In genomic region chr11:72208281-72208680, GRCh38 we compare ENCODE assay signal across 24 cellular contexts. TPM values are rescaled to one million over a fixed set of nuclear protein-coding genes. Genes with fewer than 3 reads are reported as not detected.
A peak's percentile ranks its signal among the peaks of the same experiment; 100 is the strongest.
DNase-seq lines count a peak whose midpoint lies in the region; ATAC-seq, FAIRE-seq and TF ChIP-seq lines count a peak whose summit lies in the region.
"Had no signal": no experiment of that assay in that cellular context is flagged by ENCODE, and none has a peak within 500 bp of the region (broad histone marks: within the 10 kb centered on the region; RNA-seq: fewer than 3 reads in every experiment).

No MANE protein-coding gene starts in this region.

- BruUV-seq in HepG2 (replicated peaks; lab: Mats Ljungman, UMichigan), result no TSS peak

- H3K27me3 Mint-ChIP-seq in activated CD4-positive, alpha-beta memory T cell treated with anti-CD3 and anti-CD28 coated beads, Interleukin-2, amount 10 ng/mL, durations not matched to agents 7 days and 5 days, result peaks cover 27% of the 10 kb centered on the region
- H3K27me3 Mint-ChIP-seq in activated CD4-positive, alpha-beta memory T cell treated with anti-CD3 and anti-CD28 coated beads for 36 hours, result peaks cover 12% of the 10 kb centered on the region

- no peak for FAIRE-seq in HepG2 (lab: Jason Lieb, UNC)
- FAIRE-seq: D721Med, G401.6, GM12892 had no signal

- H3K36me3 ChIP-seq in right lobe of liver, result no peaks in the 10 kb centered on the region
- no peaks in the 10 kb centered on the region for H3K36me3 ChIP-seq in HepG2 (replicated peaks in 1 of 2; ENCODE audit: control insufficient read depth in 1 of 2, insufficient read depth in 2 of 2, low read length in 2 of 2)
- no peaks in the 10 kb centered on the region for H3K36me3 ChIP-seq in neuronal stem cell (replicated peaks in 1 of 2; ENCODE audit: control insufficient read depth in 2 of 2, insufficient read depth in 2 of 2, low read length in 2 of 2)

- no peaks in the 10 kb centered on the region for H3K9me3 ChIP-seq in right lobe of liver
- no peaks in the 10 kb centered on the region for H3K9me3 ChIP-seq in HepG2 (ENCODE audit: low read length)
- peaks cover 0 to 3% of the 10 kb centered on the region in 2 donors for H3K9me3 ChIP-seq in neuronal stem cell (replicated peaks in 1 of 2; ENCODE audit: control insufficient read depth in 2 of 2, insufficient read depth in 1 of 2, low read depth in 1 of 2, low read length in 2 of 2)

- H4K20me1 ChIP-seq in HepG2 (ENCODE audit: insufficient read depth, low read length), result no peaks in the 10 kb centered on the region

- H3K4me1 ChIP-seq in right lobe of liver (no peaks in the 10 kb centered on the region), HepG2 (ENCODE audit: insufficient read depth, low read length) (no peaks in the 10 kb centered on the region), neuronal stem cell (ENCODE audit: control insufficient read depth in 2 of 2, insufficient read depth in 1 of 2, low read depth in 1 of 2, low read length in 2 of 2) (no peaks in the 10 kb centered on the region)

- no peak overlapping the region for H2BK120ac ChIP-seq in neuronal stem cell (ENCODE audit: low read depth, low read length)

- H2AFZ ChIP-seq in HepG2 (ENCODE audit: low read length), result no peak overlapping the region
- H2AFZ ChIP-seq in neuronal stem cell (ENCODE audit: low read length), result no peak overlapping the region

- H3K27me3 ChIP-seq in right lobe of liver (no peaks in the 10 kb centered on the region), HepG2 (ENCODE audit: control insufficient read depth in 1 of 2, insufficient read depth in 2 of 2, low read length in 2 of 2) (no peaks in the 10 kb centered on the region), neuronal stem cell (ENCODE audit: control insufficient read depth in 3 of 3, insufficient read depth in 3 of 3, low read depth in 1 of 3, low read length in 3 of 3) (peaks cover 0 to 5% (median 0%) of the 10 kb centered on the region in 3 experiments)

- H3K4me3 ChIP-seq in right lobe of liver (no peak overlapping the region), HepG2 (replicated peaks in 1 of 3; ENCODE audit: insufficient read depth in 1 of 3, low read depth in 2 of 3, low read length in 3 of 3) (no peak overlapping the region), neuronal stem cell (ENCODE audit: low read length in 2 of 2) (no peak overlapping the region)

- no peak overlapping the region for H2BK15ac ChIP-seq in neuronal stem cell (ENCODE audit: low read length)

- no peaks in the 10 kb centered on the region for H3K79me2 ChIP-seq in HepG2 (ENCODE audit: insufficient read depth, low read length)

- peak in 3 of 4 donors; percentile 34 to 48 (median 48) for ATAC-seq in right lobe of liver
- no peak for ATAC-seq in HepG2
- ATAC-seq in GM21381 (IDR thresholded peaks at IDR 0.05; ENCODE audit: unreplicated experiment), result no peak
- ATAC-seq: CD8-positive, alpha-beta T cell had no signal

- CTCF ChIA-PET in activated CD4-positive, alpha-beta memory T cell treated with anti-CD3 and anti-CD28 coated beads, Interleukin-2, amount 10 ng/mL, durations not matched to agents 7 days and 5 days (lab: Charles Lee), result interaction anchor here (1.4 kb wide), 1 partner anchor 64 kb away, joined by 3 read pairs; no protein-coding TSS in a partner anchor
- CTCF ChIA-PET in activated CD4-positive, alpha-beta memory T cell treated with anti-CD3 and anti-CD28 coated beads for 36 hours (lab: Charles Lee), result interaction anchor here (0.9 kb wide), 1 partner anchor 24 kb away, joined by 3 read pairs; no protein-coding TSS in a partner anchor
- CTCF ChIA-PET in HepG2 (lab: Yijun Ruan, JAX; ENCODE audit: low intra/inter-chr PET ratio, low total read pairs), result no interaction called here

- H3K23ac ChIP-seq in neuronal stem cell (ENCODE audit: low read depth, low read length, poor library complexity), result no peak overlapping the region

- H4K91ac ChIP-seq in neuronal stem cell (ENCODE audit: low read depth, low read length, poor library complexity), result no peak overlapping the region

- H3K9ac ChIP-seq in HepG2 (ENCODE audit: insufficient read depth, low read depth, low read length) (no peak overlapping the region), neuronal stem cell (ENCODE audit: low read depth, low read length, poor library complexity) (no peak overlapping the region)

- TF ChIP-seq CTCF in right lobe of liver (IDR thresholded peaks at IDR 0.05), result no peak
- TF ChIP-seq CTCF in HepG2 (CRISPR knock-in tag; IDR thresholded peaks at IDR 0.05), result no peak

- no peak overlapping the region for H3K18ac ChIP-seq in neuronal stem cell (ENCODE audit: low read length)

- no peak for TF ChIP-seq EP300 in HepG2 (IDR thresholded peaks at IDR 0.05; ENCODE audit: low read depth in 2 of 2, low read length in 2 of 2)
- no peak for TF ChIP-seq EP300 in HepG2 (CRISPR knock-in tag; IDR thresholded peaks at IDR 0.05; ENCODE audit: borderline replicate concordance)

- H2BK12ac ChIP-seq in neuronal stem cell (ENCODE audit: low read length), result no peak overlapping the region

- peak; percentile 1 for DNase-seq in activated CD4-positive, alpha-beta memory T cell treated with anti-CD3 and anti-CD28 coated beads, Interleukin-2, amount 10 ng/mL, durations not matched to agents 7 days and 5 days
- DNase-seq in activated CD4-positive, alpha-beta memory T cell treated with anti-CD3 and anti-CD28 coated beads for 36 hours, result no peak
- DNase-seq in right lobe of liver (no peak), HepG2 (ENCODE audit: low spot score) (no peak), neuronal stem cell (ENCODE audit: low spot score) (no peak), putamen (ENCODE audit: low spot score) (no peak), NCI-H1092 (lab: John Stamatoyannopoulos, UW) (no peak)
- DNase-seq: CD8-positive, alpha-beta T cell; COR-L47; DMS153; DMS79 treated with DMSO at 0.1 percent for 48 hours; EL; HCEC 1CT; HFFc6 had no signal

- POLR2A ChIA-PET in activated CD4-positive, alpha-beta memory T cell treated with anti-CD3 and anti-CD28 coated beads, Interleukin-2, amount 10 ng/mL, durations not matched to agents 7 days and 5 days (lab: Charles Lee), result no interaction called here
- POLR2A ChIA-PET in activated CD4-positive, alpha-beta memory T cell treated with anti-CD3 and anti-CD28 coated beads for 36 hours (lab: Charles Lee), result no interaction called here
- POLR2A ChIA-PET in HepG2 (lab: Yijun Ruan, JAX), result interaction anchor here (1.6 kb wide), 1 partner anchor 14 kb away, joined by 4 read pairs; no protein-coding TSS in a partner anchor

- H3K9me3 Mint-ChIP-seq in activated CD4-positive, alpha-beta memory T cell treated with anti-CD3 and anti-CD28 coated beads, Interleukin-2, amount 10 ng/mL, durations not matched to agents 7 days and 5 days, result peaks cover 13% of the 10 kb centered on the region
- H3K9me3 Mint-ChIP-seq in activated CD4-positive, alpha-beta memory T cell treated with anti-CD3 and anti-CD28 coated beads for 36 hours, result peaks cover 15% of the 10 kb centered on the region

- H3K4me3 Mint-ChIP-seq in activated CD4-positive, alpha-beta memory T cell treated with anti-CD3 and anti-CD28 coated beads, Interleukin-2, amount 10 ng/mL, durations not matched to agents 7 days and 5 days, result no peak overlapping the region
- no peak overlapping the region for H3K4me3 Mint-ChIP-seq in activated CD4-positive, alpha-beta memory T cell treated with anti-CD3 and anti-CD28 coated beads for 36 hours
- H3K4me3 Mint-ChIP-seq: CD8-positive, alpha-beta T cell; HFFc6 had no signal

- H2AK5ac ChIP-seq in neuronal stem cell (ENCODE audit: low read depth, low read length), result no peak overlapping the region

- TF ChIP-seq POLR2A in right lobe of liver (IDR thresholded peaks at IDR 0.05), result no peak
- TF ChIP-seq POLR2A in HepG2 (IDR thresholded peaks at IDR 0.05; ENCODE audit: insufficient read depth in 1 of 2, low read depth in 2 of 2, low read length in 2 of 2), result no peak

- in situ Hi-C loops in HepG2 (cut with HindIII; ENCODE audit: extremely low pct_ligation_motif_present, low pct_unique_long_range_greater_than_20kb), result no loop called here

- no peaks in the 10 kb centered on the region for H3K36me3 Mint-ChIP-seq in activated CD4-positive, alpha-beta memory T cell treated with anti-CD3 and anti-CD28 coated beads, Interleukin-2, amount 10 ng/mL, durations not matched to agents 7 days and 5 days (ENCODE audit: low read depth)
- H3K36me3 Mint-ChIP-seq in activated CD4-positive, alpha-beta memory T cell treated with anti-CD3 and anti-CD28 coated beads for 36 hours, result peaks cover 12% of the 10 kb centered on the region
- H3K36me3 Mint-ChIP-seq: CD14-positive monocyte; CD8-positive, alpha-beta T cell had no signal

- no peak overlapping the region for H4K8ac ChIP-seq in neuronal stem cell (ENCODE audit: low read depth, low read length)

- H3K4me2 ChIP-seq in HepG2 (ENCODE audit: low read depth, low read length), result no peak overlapping the region
- H3K4me2 ChIP-seq in neuronal stem cell (ENCODE audit: insufficient read depth, low read length, poor library complexity, severe bottlenecking), result no peak overlapping the region

- H3K4me1 Mint-ChIP-seq in activated CD4-positive, alpha-beta memory T cell treated with anti-CD3 and anti-CD28 coated beads, Interleukin-2, amount 10 ng/mL, durations not matched to agents 7 days and 5 days, result peaks cover 3% of the 10 kb centered on the region
- no peaks in the 10 kb centered on the region for H3K4me1 Mint-ChIP-seq in activated CD4-positive, alpha-beta memory T cell treated with anti-CD3 and anti-CD28 coated beads for 36 hours (ENCODE audit: low read depth)

- H3K14ac ChIP-seq in neuronal stem cell (ENCODE audit: low read length), result peak overlapping the region; percentile 23

- H2BK5ac ChIP-seq in neuronal stem cell (ENCODE audit: low read length), result no peak overlapping the region

- H3K4ac ChIP-seq in neuronal stem cell (ENCODE audit: low read length), result no peak overlapping the region

- TF ChIP-seq RAD21 in HepG2 (CRISPR knock-in tag; IDR thresholded peaks at IDR 0.05), result no peak

- H3K79me1 ChIP-seq in neuronal stem cell (ENCODE audit: low read depth, low read length), result no peaks in the 10 kb centered on the region

- H3K27ac ChIP-seq in right lobe of liver (no peak overlapping the region), HepG2 (ENCODE audit: extremely low read length, insufficient read depth, low read length) (no peak overlapping the region), neuronal stem cell (replicated peaks; ENCODE audit: low read length) (no peak overlapping the region)
- H3K27ac ChIP-seq: 22Rv1 had no signal

- no CpG with 5 or more reads among the region's 3 CpGs for WGBS in right lobe of liver (ENCODE audit: insufficient coverage, low coverage, low lambda C conversion rate, missing lambda C conversion rate)
- WGBS in HepG2 (ENCODE audit: low lambda C conversion rate), result 25% methylated on average over 2 of the region's 3 CpGs
- no CpG with 5 or more reads among the region's 3 CpGs for WGBS in neuronal stem cell (ENCODE audit: extremely low coverage in 2 of 2, insufficient read length in 2 of 2, insufficient replicate concordance in 1 of 2), 2 donors

- intact Hi-C loops in activated CD4-positive, alpha-beta memory T cell treated with anti-CD3 and anti-CD28 coated beads for 36 hours (cut with micrococcal nuclease), result no loop called here
- intact Hi-C loops in right lobe of liver (cut with DNase I), result no loop called here
- intact Hi-C loops in HepG2 (cut with micrococcal nuclease; ENCODE audit: unreplicated experiment), result no loop called here

- no peak overlapping the region for H3K27ac Mint-ChIP-seq in activated CD4-positive, alpha-beta memory T cell treated with anti-CD3 and anti-CD28 coated beads, Interleukin-2, amount 10 ng/mL, durations not matched to agents 7 days and 5 days
- H3K27ac Mint-ChIP-seq in activated CD4-positive, alpha-beta memory T cell treated with anti-CD3 and anti-CD28 coated beads for 36 hours, result no peak overlapping the region
- H3K27ac Mint-ChIP-seq: CD8-positive, alpha-beta T cell; HFFc6 had no signal

RNA-seq across cellular contexts. Expression of gene FOLR2, which starts 8.3 kb away (rescaled TPM):
- not detected for total RNA-seq in activated CD4-positive, alpha-beta memory T cell treated with anti-CD3 and anti-CD28 coated beads, Interleukin-2, amount 10 ng/mL, durations not matched to agents 7 days and 5 days
- not detected for total RNA-seq in activated CD4-positive, alpha-beta memory T cell treated with anti-CD3 and anti-CD28 coated beads for 36 hours
- total RNA-seq in right lobe of liver (10 to 100 TPM in 2 of 6 experiments, 1 to 10 TPM in 4; 3.3 to 28.3 (median 8.6) TPM), HepG2 (2016; rRNA removed; fragmentation: Illumina TruSeq; extraction: Trizol) (not detected in 2 replicates)
- not detected in 2 replicates for total RNA-seq in HepG2 (2016; cell fraction: cytosol; rRNA removed; fragmentation: Illumina TruSeq; extraction: Trizol; ENCODE audit: low read depth)
- not detected in 2 replicates for total RNA-seq in HepG2 (2016; cell fraction: insoluble cytoplasmic fraction; rRNA removed; fragmentation: Illumina TruSeq; extraction: Trizol)
- not detected in 2 replicates for total RNA-seq in HepG2 (2016; cell fraction: membrane; rRNA removed; fragmentation: Illumina TruSeq; extraction: Trizol)
- not detected in 2 replicates for total RNA-seq in HepG2 (2016; cell fraction: nucleus; rRNA removed; fragmentation: Illumina TruSeq; extraction: Trizol)
- polyA plus RNA-seq in HepG2 (2011; rRNA removed), result 0.09 and 0.33 TPM in 2 replicates
- polyA plus RNA-seq in HepG2 (2011; cell fraction: cytosol; rRNA removed), result 0.15 TPM in 2 replicates
- polyA plus RNA-seq in HepG2 (2011; cell fraction: nucleus; rRNA removed), result not detected in 2 replicates
- polyA plus RNA-seq in HepG2 (2012), result 0.15 and 0.23 TPM in 2 replicates
- polyA plus RNA-seq in HepG2 (2016; cell fraction: cytosol; fragmentation: Illumina TruSeq; extraction: Trizol; ENCODE audit: low read depth), result 0.15 TPM in 1 of 2 replicates, not detected in the other
- polyA plus RNA-seq in HepG2 (2016; cell fraction: insoluble cytoplasmic fraction; fragmentation: Illumina TruSeq; extraction: Trizol; ENCODE audit: low read depth), result not detected in 2 replicates
- polyA plus RNA-seq in HepG2 (2016; cell fraction: membrane; fragmentation: Illumina TruSeq; extraction: Trizol; ENCODE audit: low read depth), result not detected in 2 replicates
- polyA plus RNA-seq in HepG2 (2016; cell fraction: nucleus; fragmentation: Illumina TruSeq; extraction: Trizol; ENCODE audit: insufficient read depth, low read depth), result not detected in 2 replicates
- 0.21 and 0.86 TPM in 2 replicates for polyA minus RNA-seq in HepG2 (2011; rRNA and poly(A)+ RNA removed; ENCODE audit: low replicate concordance)
- not detected in 2 replicates for polyA minus RNA-seq in HepG2 (2011; cell fraction: cytosol; rRNA and poly(A)+ RNA removed)
- not detected in 2 replicates for polyA minus RNA-seq in HepG2 (2011; cell fraction: nucleus; rRNA and poly(A)+ RNA removed)
- polyA plus RNA-seq in neuronal stem cell (2013, experiment 1 of 2), result not detected
- polyA plus RNA-seq in neuronal stem cell (2013, experiment 2 of 2), result not detected
- total RNA-seq: A673; CD8-positive, alpha-beta T cell; H4; HFFc6; HT1080 had no signal
- polyA plus RNA-seq: BJ had no signal

RNA-seq across cellular contexts. Expression of gene INPPL1, which starts 16.3 kb away (rescaled TPM):
- total RNA-seq in activated CD4-positive, alpha-beta memory T cell treated with anti-CD3 and anti-CD28 coated beads, Interleukin-2, amount 10 ng/mL, durations not matched to agents 7 days and 5 days, result 100 to 1,000 TPM; 138 to 153 TPM
- total RNA-seq in activated CD4-positive, alpha-beta memory T cell treated with anti-CD3 and anti-CD28 coated beads for 36 hours, result 10 to 100 TPM; 96.9 to 98.9 TPM
- total RNA-seq in right lobe of liver (10 to 100 TPM; 23.2 to 46.5 (median 37.4) TPM), HepG2 (2016; rRNA removed; fragmentation: Illumina TruSeq; extraction: Trizol) (14.4 and 29.1 TPM in 2 replicates)
- total RNA-seq in HepG2 (2016; cell fraction: cytosol; rRNA removed; fragmentation: Illumina TruSeq; extraction: Trizol; ENCODE audit: low read depth), result 21.4 and 25.1 TPM in 2 replicates
- 10.8 and 29.6 TPM in 2 replicates for total RNA-seq in HepG2 (2016; cell fraction: insoluble cytoplasmic fraction; rRNA removed; fragmentation: Illumina TruSeq; extraction: Trizol)
- total RNA-seq in HepG2 (2016; cell fraction: membrane; rRNA removed; fragmentation: Illumina TruSeq; extraction: Trizol), result 10.1 and 10.8 TPM in 2 replicates
- 31.6 and 36.2 TPM in 2 replicates for total RNA-seq in HepG2 (2016; cell fraction: nucleus; rRNA removed; fragmentation: Illumina TruSeq; extraction: Trizol)
- polyA plus RNA-seq in HepG2 (2011; rRNA removed), result 66.9 and 80.4 TPM in 2 replicates
- 19.0 and 23.6 TPM in 2 replicates for polyA plus RNA-seq in HepG2 (2011; cell fraction: cytosol; rRNA removed)
- polyA plus RNA-seq in HepG2 (2011; cell fraction: nucleus; rRNA removed), result 500 and 631 TPM in 2 replicates
- 32.6 and 49.5 TPM in 2 replicates for polyA plus RNA-seq in HepG2 (2012)
- polyA plus RNA-seq in HepG2 (2016; cell fraction: cytosol; fragmentation: Illumina TruSeq; extraction: Trizol; ENCODE audit: low read depth), result 1.8 and 1.9 TPM in 2 replicates
- polyA plus RNA-seq in HepG2 (2016; cell fraction: insoluble cytoplasmic fraction; fragmentation: Illumina TruSeq; extraction: Trizol; ENCODE audit: low read depth), result 10.8 and 14.0 TPM in 2 replicates
- polyA plus RNA-seq in HepG2 (2016; cell fraction: membrane; fragmentation: Illumina TruSeq; extraction: Trizol; ENCODE audit: low read depth), result 4.2 and 4.9 TPM in 2 replicates
- polyA plus RNA-seq in HepG2 (2016; cell fraction: nucleus; fragmentation: Illumina TruSeq; extraction: Trizol; ENCODE audit: insufficient read depth, low read depth), result 127 and 134 TPM in 2 replicates
- 73.5 and 218 TPM in 2 replicates for polyA minus RNA-seq in HepG2 (2011; rRNA and poly(A)+ RNA removed; ENCODE audit: low replicate concordance)
- 27.6 and 29.9 TPM in 2 replicates for polyA minus RNA-seq in HepG2 (2011; cell fraction: cytosol; rRNA and poly(A)+ RNA removed)
- 106 and 116 TPM in 2 replicates for polyA minus RNA-seq in HepG2 (2011; cell fraction: nucleus; rRNA and poly(A)+ RNA removed)
- polyA plus RNA-seq in neuronal stem cell (2013, experiment 1 of 2), result 73.7 TPM
- 71.0 TPM for polyA plus RNA-seq in neuronal stem cell (2013, experiment 2 of 2)

RNA-seq across cellular contexts. Expression of gene FOLR1, which starts 16.3 kb away (rescaled TPM):
- total RNA-seq in activated CD4-positive, alpha-beta memory T cell treated with anti-CD3 and anti-CD28 coated beads, Interleukin-2, amount 10 ng/mL, durations not matched to agents 7 days and 5 days, result not detected
- not detected for total RNA-seq in activated CD4-positive, alpha-beta memory T cell treated with anti-CD3 and anti-CD28 coated beads for 36 hours
- total RNA-seq in right lobe of liver (not detected), HepG2 (2016; rRNA removed; fragmentation: Illumina TruSeq; extraction: Trizol) (not detected in 2 replicates)
- total RNA-seq in HepG2 (2016; cell fraction: cytosol; rRNA removed; fragmentation: Illumina TruSeq; extraction: Trizol; ENCODE audit: low read depth), result not detected in 2 replicates
- not detected in 2 replicates for total RNA-seq in HepG2 (2016; cell fraction: insoluble cytoplasmic fraction; rRNA removed; fragmentation: Illumina TruSeq; extraction: Trizol)
- total RNA-seq in HepG2 (2016; cell fraction: membrane; rRNA removed; fragmentation: Illumina TruSeq; extraction: Trizol), result not detected in 2 replicates
- not detected in 2 replicates for total RNA-seq in HepG2 (2016; cell fraction: nucleus; rRNA removed; fragmentation: Illumina TruSeq; extraction: Trizol)
- 0.20 and 0.26 TPM in 2 replicates for polyA plus RNA-seq in HepG2 (2011; rRNA removed)
- 0.12 and 0.17 TPM in 2 replicates for polyA plus RNA-seq in HepG2 (2011; cell fraction: cytosol; rRNA removed)
- polyA plus RNA-seq in HepG2 (2011; cell fraction: nucleus; rRNA removed), result 0.23 TPM in 1 of 2 replicates, not detected in the other
- not detected in 2 replicates for polyA plus RNA-seq in HepG2 (2012)
- polyA plus RNA-seq in HepG2 (2016; cell fraction: cytosol; fragmentation: Illumina TruSeq; extraction: Trizol; ENCODE audit: low read depth), result not detected in 2 replicates
- not detected in 2 replicates for polyA plus RNA-seq in HepG2 (2016; cell fraction: insoluble cytoplasmic fraction; fragmentation: Illumina TruSeq; extraction: Trizol; ENCODE audit: low read depth)
- not detected in 2 replicates for polyA plus RNA-seq in HepG2 (2016; cell fraction: membrane; fragmentation: Illumina TruSeq; extraction: Trizol; ENCODE audit: low read depth)
- not detected in 2 replicates for polyA plus RNA-seq in HepG2 (2016; cell fraction: nucleus; fragmentation: Illumina TruSeq; extraction: Trizol; ENCODE audit: insufficient read depth, low read depth)
- polyA minus RNA-seq in HepG2 (2011; rRNA and poly(A)+ RNA removed; ENCODE audit: low replicate concordance), result 188 TPM in 1 of 2 replicates, not detected in the other
- polyA minus RNA-seq in HepG2 (2011; cell fraction: cytosol; rRNA and poly(A)+ RNA removed), result 1.3 and 1.7 TPM in 2 replicates
- polyA minus RNA-seq in HepG2 (2011; cell fraction: nucleus; rRNA and poly(A)+ RNA removed), result 0.62 and 0.90 TPM in 2 replicates
- polyA plus RNA-seq in neuronal stem cell (2013, experiment 1 of 2), result 10.5 TPM
- polyA plus RNA-seq in neuronal stem cell (2013, experiment 2 of 2), result 11.0 TPM
- total RNA-seq: A673; CD8-positive, alpha-beta T cell; HT1080 had no signal
- polyA plus RNA-seq: CD14-positive monocyte had no signal

RNA-seq across cellular contexts. Expression of gene PHOX2A, which starts 35.7 kb away (rescaled TPM):
- not detected for total RNA-seq in activated CD4-positive, alpha-beta memory T cell treated with anti-CD3 and anti-CD28 coated beads, Interleukin-2, amount 10 ng/mL, durations not matched to agents 7 days and 5 days
- not detected for total RNA-seq in activated CD4-positive, alpha-beta memory T cell treated with anti-CD3 and anti-CD28 coated beads for 36 hours
- total RNA-seq in right lobe of liver (not detected), HepG2 (2016; rRNA removed; fragmentation: Illumina TruSeq; extraction: Trizol) (not detected in 2 replicates)
- total RNA-seq in HepG2 (2016; cell fraction: cytosol; rRNA removed; fragmentation: Illumina TruSeq; extraction: Trizol; ENCODE audit: low read depth), result not detected in 2 replicates
- total RNA-seq in HepG2 (2016; cell fraction: insoluble cytoplasmic fraction; rRNA removed; fragmentation: Illumina TruSeq; extraction: Trizol), result not detected in 2 replicates
- total RNA-seq in HepG2 (2016; cell fraction: membrane; rRNA removed; fragmentation: Illumina TruSeq; extraction: Trizol), result not detected in 2 replicates
- total RNA-seq in HepG2 (2016; cell fraction: nucleus; rRNA removed; fragmentation: Illumina TruSeq; extraction: Trizol), result not detected in 2 replicates
- not detected in 2 replicates for polyA plus RNA-seq in HepG2 (2011; rRNA removed)
- polyA plus RNA-seq in HepG2 (2011; cell fraction: cytosol; rRNA removed), result not detected in 2 replicates
- polyA plus RNA-seq in HepG2 (2011; cell fraction: nucleus; rRNA removed), result not detected in 2 replicates
- polyA plus RNA-seq in HepG2 (2012), result not detected in 2 replicates
- polyA plus RNA-seq in HepG2 (2016; cell fraction: cytosol; fragmentation: Illumina TruSeq; extraction: Trizol; ENCODE audit: low read depth), result not detected in 2 replicates
- not detected in 2 replicates for polyA plus RNA-seq in HepG2 (2016; cell fraction: insoluble cytoplasmic fraction; fragmentation: Illumina TruSeq; extraction: Trizol; ENCODE audit: low read depth)
- polyA plus RNA-seq in HepG2 (2016; cell fraction: membrane; fragmentation: Illumina TruSeq; extraction: Trizol; ENCODE audit: low read depth), result not detected in 2 replicates
- polyA plus RNA-seq in HepG2 (2016; cell fraction: nucleus; fragmentation: Illumina TruSeq; extraction: Trizol; ENCODE audit: insufficient read depth, low read depth), result not detected in 2 replicates
- not detected in 2 replicates for polyA minus RNA-seq in HepG2 (2011; rRNA and poly(A)+ RNA removed; ENCODE audit: low replicate concordance)
- not detected in 2 replicates for polyA minus RNA-seq in HepG2 (2011; cell fraction: cytosol; rRNA and poly(A)+ RNA removed)
- not detected in 2 replicates for polyA minus RNA-seq in HepG2 (2011; cell fraction: nucleus; rRNA and poly(A)+ RNA removed)
- polyA plus RNA-seq in neuronal stem cell (2013, experiment 1 of 2), result 0.10 TPM
- 0.18 TPM for polyA plus RNA-seq in neuronal stem cell (2013, experiment 2 of 2)
- total RNA-seq: A673; CD8-positive, alpha-beta T cell; H4; HFFc6; HT1080 had no signal
- polyA plus RNA-seq: BJ, CD14-positive monocyte had no signal

Comparison
In these comparisons a context has a peak if more than half of its experiments do, and no peak if none do; other contexts are left out.
1. ATAC-seq: peak in right lobe of liver (3 of 4); none in HepG2 (single experiment) and GM21381 (single experiment).